8 cellular contexts compared by ENCODE assay signal in genomic region chr4:73589887-73590801, GRCh38. TPM values are rescaled to one million over a fixed set of nuclear protein-coding genes. Genes with fewer than 3 reads are reported as not detected.
DNase-seq lines count a peak whose midpoint lies in the region; ATAC-seq and TF ChIP-seq lines count a peak whose summit lies in the region.

No MANE protein-coding gene starts in this region.

- no peaks in the 10 kb centered on the region for H3K9me3 ChIP-seq in left lung

- H3K27me3 ChIP-seq in left lung = no peaks in the 10 kb centered on the region

- no peak overlapping the region for H3K4me3 ChIP-seq in left lung

- CTCF ChIA-PET in RWPE1 (lab: Yijun Ruan, JAX) = interaction anchor here (0.5 to 1.7 kb wide), 4 partner anchors 16 to 787 kb away, joined by 3 to 12 read pairs (median 6); no protein-coding TSS in a partner anchor
- CTCF ChIA-PET in HEK293T (lab: Yijun Ruan, JAX) = interaction anchor here (1.0 to 1.7 kb wide), 3 partner anchors 16 to 144 kb away, joined by 3 to 5 read pairs (median 5); no protein-coding TSS in a partner anchor

- peak; percentile 91 for ATAC-seq in GM18870 (IDR thresholded peaks at IDR 0.05; ENCODE audit: unreplicated experiment)
- peak; percentile 92 for ATAC-seq in HG02981 (IDR thresholded peaks at IDR 0.05; ENCODE audit: unreplicated experiment)
- peak; percentile 82 for ATAC-seq in left lung

- no peak for TF ChIP-seq CTCF in left lung (IDR thresholded peaks at IDR 0.05)
- no peak for TF ChIP-seq CTCF in RWPE1 (conservative IDR thresholded peaks at IDR 0.05; ENCODE audit: low read depth)

- peaks cover 0 to 4% of the 10 kb centered on the region in 2 donors for H3K4me1 ChIP-seq in left lung

- no peak overlapping the region for H3K27ac ChIP-seq in left lung
- no peak overlapping the region for H3K27ac ChIP-seq in RWPE1

- POLR2A ChIA-PET in RWPE1 (lab: Yijun Ruan, JAX; ENCODE audit: low non-redundant PET) (no interaction called here), HEK293T (lab: Yijun Ruan, JAX) (no interaction called here)

- H3K36me3 ChIP-seq in left lung = no peaks in the 10 kb centered on the region

- peak; percentile 7 for DNase-seq in NCI-H345 treated with DMSO at 0.1 percent for 48 hours (lab: John Stamatoyannopoulos, UW; ENCODE audit: unreplicated experiment)
- DNase-seq in left lung = no peak
- no peak for DNase-seq in RWPE1 (ENCODE audit: low spot score)
- no peak for DNase-seq in activated CD4-positive, alpha-beta T cell treated with anti-CD3 and anti-CD28 coated beads, Interleukin-2, amount 50 U/mL, for 4 hours
- DNase-seq in activated gamma-delta T cell treated with Interleukin-2 at 50 U/mL for 16 hours = no peak
- DNase-seq in HEK293T (ENCODE audit: extremely low spot score) = no peak

- intact Hi-C loops in left lung (cut with DNase I) = loop anchor here in 1 of 2 donors (10.0 kb wide), 1 partner anchor 65 kb away; no protein-coding TSS in a partner anchor

TF ChIP-seq in HEK293T, 16 proteins besides CTCF, POLR2A, EP300 and RAD21:
- TF ChIP-seq FOXK2 (IDR thresholded peaks at IDR 0.05) (no peak), HDGF (IDR thresholded peaks at IDR 0.05; ENCODE audit: borderline replicate concordance) (no peak), NFRKB (IDR thresholded peaks at IDR 0.05) (no peak), TARDBP (IDR thresholded peaks at IDR 0.05) (no peak), BHLHE40 (IDR thresholded peaks at IDR 0.05; ENCODE audit: borderline replicate concordance) (no peak), SUZ12 (IDR thresholded peaks at IDR 0.05) (no peak), CTBP1 (IDR thresholded peaks at IDR 0.05; ENCODE audit: borderline replicate concordance) (no peak), LEF1 (IDR thresholded peaks at IDR 0.05; ENCODE audit: borderline replicate concordance) (no peak), ELF4 (IDR thresholded peaks at IDR 0.05) (no peak), L3MBTL2 (conservative IDR thresholded peaks at IDR 0.05) (no peak), FOXA1 (IDR thresholded peaks at IDR 0.05) (no peak), ZNF384 (IDR thresholded peaks at IDR 0.05) (no peak)

RNA-seq across cellular contexts. Expression of gene RASSF6, which starts 30.1 kb away (rescaled TPM):
- 1 to 10 TPM; 1.3 to 2.2 TPM for total RNA-seq in left lung
